1 cellular context compared by ENCODE assay signal in genomic region chr21:39313457-39314154, GRCh38.
TF ChIP-seq lines count a peak whose summit lies in the region.

Gene BRWD1 (minus strand): TSS chr21:39313632. CDS start chr21:39313491, 141 bp downstream.

TF ChIP-seq in K562, 482 proteins besides CTCF, POLR2A, EP300 and RAD21 (continued from another document and continues in another):
- TF ChIP-seq ZNF3 (CRISPR knock-in tag; IDR thresholded peaks at IDR 0.05) (no peak), JUNB (CRISPR knock-in tag; conservative IDR thresholded peaks at IDR 0.05) (0 out of 2 replicates have a peak, but pooled peaks have one; percentile 25), ZFP91 (CRISPR knock-in tag; IDR thresholded peaks at IDR 0.05) (no peak), BCLAF1 (IDR thresholded peaks at IDR 0.05; ENCODE audit: borderline replicate concordance in 1 of 2, control insufficient read depth in 1 of 2, low read depth in 2 of 2, low read length in 1 of 2) (no peak), HBP1 (CRISPR knock-in tag; IDR thresholded peaks at IDR 0.05) (peak; percentile 48; the same call in 1 of the 2 replicates), AFF4 (CRISPR knock-in tag; IDR thresholded peaks at IDR 0.05) (peak; percentile 82), ZNF780A (CRISPR knock-in tag; IDR thresholded peaks at IDR 0.05) (no peak), MXI1 (IDR thresholded peaks at IDR 0.05; ENCODE audit: low read depth, low read length) (peak; percentile 9; the same call in 1 of the 2 replicates), FOXK2 (conservative IDR thresholded peaks at IDR 0.05 in 1 of 2, IDR thresholded peaks at IDR 0.05 in 1 of 2; ENCODE audit: low read depth in 2 of 2) (peak in 1 of 2 experiments; percentile 52; a peak in 1 of 4 replicates), XRCC5 (IDR thresholded peaks at IDR 0.05; ENCODE audit: low read depth, low read length) (peak; percentile 96), ELF2 (CRISPR knock-in tag; IDR thresholded peaks at IDR 0.05) (peak; percentile 85), SREBF1 (IDR thresholded peaks at IDR 0.05; ENCODE audit: borderline replicate concordance, low read depth, low read length) (no peak), CREM (IDR thresholded peaks at IDR 0.05; ENCODE audit: low read depth) (peak; percentile 77), ZNF655 (CRISPR knock-in tag; IDR thresholded peaks at IDR 0.05) (no peak), NR1H2 (CRISPR knock-in tag; IDR thresholded peaks at IDR 0.05) (0 out of 2 replicates have a peak, but pooled peaks have one; percentile 61), ATF7 (IDR thresholded peaks at IDR 0.05) (peak; percentile 94), E2F8 (IDR thresholded peaks at IDR 0.05; ENCODE audit: low read depth, partially characterized antibody) (peak; percentile 89), KAT7 (CRISPR knock-in tag; IDR thresholded peaks at IDR 0.05; ENCODE audit: borderline replicate concordance) (peak; percentile 90; the same call in 1 of the 2 replicates), CHD4 (IDR thresholded peaks at IDR 0.05; ENCODE audit: insufficient read depth, insufficient replicate concordance, low read depth, low read length, poor library complexity, severe bottlenecking) (no peak), ZNF584 (CRISPR knock-in tag; IDR thresholded peaks at IDR 0.05; ENCODE audit: low read depth) (peak; percentile 37; the same call in 1 of the 2 replicates), NEUROD1 (IDR thresholded peaks at IDR 0.05; ENCODE audit: borderline replicate concordance, low read depth, low read length, partially characterized antibody) (peak; percentile 71), ZBTB17 (CRISPR knock-in tag; IDR thresholded peaks at IDR 0.05) (peak; percentile 80), KAT2B (IDR thresholded peaks at IDR 0.05; ENCODE audit: low read depth, low read length) (no peak), ZNF165 (CRISPR knock-in tag; IDR thresholded peaks at IDR 0.05; ENCODE audit: borderline replicate concordance) (no peak; the same call in 1 of the 2 replicates), GTF2B (IDR thresholded peaks at IDR 0.05; ENCODE audit: extremely low read depth, insufficient read length) (no peak), COPS2 (conservative IDR thresholded peaks at IDR 0.05) (no peak), FOXA1 (IDR thresholded peaks at IDR 0.05; ENCODE audit: borderline replicate concordance) (no peak), ZNF395 (CRISPR knock-in tag; IDR thresholded peaks at IDR 0.05) (no peak), SUPT5H (IDR thresholded peaks at IDR 0.05) (peak; percentile 81), ZNF41 (CRISPR knock-in tag; conservative IDR thresholded peaks at IDR 0.05) (peak; percentile 33; the same call in 1 of the 2 replicates), ZNF785 (CRISPR knock-in tag; IDR thresholded peaks at IDR 0.05) (peak; percentile 59; the same call in 1 of the 2 replicates), MECOM (CRISPR knock-in tag; IDR thresholded peaks at IDR 0.05) (no peak), MTF1 (CRISPR knock-in tag; IDR thresholded peaks at IDR 0.05; ENCODE audit: borderline replicate concordance) (no peak), NFRKB (IDR thresholded peaks at IDR 0.05; ENCODE audit: low read depth) (peak; percentile 100), CBFA2T3 (IDR thresholded peaks at IDR 0.05) (peak; percentile 56), CHCHD3 (CRISPR knock-in tag; IDR thresholded peaks at IDR 0.05) (no peak), TBL1XR1 (IDR thresholded peaks at IDR 0.05; ENCODE audit: low read length in 2 of 2) (peak; percentile 37 to 47; a peak in 2 of 4 replicates), ZNF197 (CRISPR knock-in tag; IDR thresholded peaks at IDR 0.05; ENCODE audit: low read depth) (peak; percentile 92), CREB3 (tag; conservative IDR thresholded peaks at IDR 0.05; ENCODE audit: low read depth) (peak; percentile 88), STAT6 (CRISPR knock-in tag; IDR thresholded peaks at IDR 0.05) (peak; percentile 82; the same call in 1 of the 2 replicates), L3MBTL2 (IDR thresholded peaks at IDR 0.05) (peak; percentile 100)
